Comparison of ENCODE assay signal across 1 cellular context in the genomic region with DNA sequence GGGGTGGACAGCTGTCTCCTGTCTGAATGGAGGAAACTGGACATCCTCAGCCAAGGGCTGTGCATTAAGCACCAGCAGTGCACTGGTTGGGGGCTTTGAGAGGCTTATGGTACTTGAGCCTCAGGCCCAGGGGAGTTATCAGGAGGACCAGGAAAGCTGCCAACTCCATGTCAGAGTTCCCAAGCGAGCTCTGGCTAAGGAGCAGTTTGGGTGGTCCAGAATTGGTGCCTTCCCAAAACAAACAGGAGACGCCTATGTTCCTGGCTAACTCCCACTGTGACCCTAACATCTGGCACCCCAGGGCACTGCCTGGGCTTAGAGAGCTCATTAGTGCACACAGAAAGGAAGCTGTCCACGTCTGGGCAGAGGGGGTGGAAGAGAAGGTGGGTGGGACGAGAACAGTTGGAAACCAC.
TF ChIP-seq lines count a peak whose summit lies in the region.

No MANE protein-coding gene starts in this region.

TF ChIP-seq in HEK293, 187 proteins besides CTCF, POLR2A, EP300 and RAD21 (continued from another document):
- TF ChIP-seq ZBTB44 (tag by site-specific recombination; IDR thresholded peaks at IDR 0.05) (no peak), ZNF580 (tag by site-specific recombination; IDR thresholded peaks at IDR 0.05) (no peak), ZNF366 (tag by site-specific recombination; conservative IDR thresholded peaks at IDR 0.05) (no peak), ZNF621 (tag by site-specific recombination; IDR thresholded peaks at IDR 0.05) (no peak), INSM2 (tag by site-specific recombination; IDR thresholded peaks at IDR 0.05) (no peak), ZBTB10 (tag by site-specific recombination; IDR thresholded peaks at IDR 0.05) (no peak), ZNF354C (tag by site-specific recombination; IDR thresholded peaks at IDR 0.05; ENCODE audit: borderline replicate concordance, low read depth) (no peak), ZNF19 (tag by site-specific recombination; IDR thresholded peaks at IDR 0.05; ENCODE audit: low read depth) (no peak), ZSCAN18 (tag by site-specific recombination; IDR thresholded peaks at IDR 0.05) (no peak), ZNF324 (tag by site-specific recombination; IDR thresholded peaks at IDR 0.05) (no peak), ZNF138 (tag by site-specific recombination; IDR thresholded peaks at IDR 0.05; ENCODE audit: borderline replicate concordance) (no peak), ZNF629 (tag by site-specific recombination; IDR thresholded peaks at IDR 0.05) (no peak), REPIN1 (tag by site-specific recombination; IDR thresholded peaks at IDR 0.05; ENCODE audit: low read depth) (no peak), ZSCAN16 (tag by site-specific recombination; IDR thresholded peaks at IDR 0.05) (no peak), ZNF174 (tag by site-specific recombination; IDR thresholded peaks at IDR 0.05) (no peak)
